Comparison of ENCODE assay signal across 8 cellular contexts in genomic region chr17:55264273-55264639, GRCh38. TPM values are rescaled to one million over a fixed set of nuclear protein-coding genes. Genes with fewer than 3 reads are reported as not detected.
DNase-seq lines count a peak whose midpoint lies in the region; ATAC-seq and TF ChIP-seq lines count a peak whose summit lies in the region.

No MANE protein-coding gene starts in this region.

- no peaks in the 10 kb centered on the region for H4K20me1 ChIP-seq in neural cell (ENCODE audit: insufficient read depth)

- no peak overlapping the region for H2AFZ ChIP-seq in neural cell (ENCODE audit: low read depth, low read length)

- peak overlapping the region; percentile 14 for H3K9ac ChIP-seq in neural cell (ENCODE audit: low read length)

- TF ChIP-seq CTCF in coronary artery (IDR thresholded peaks at IDR 0.05) (no peak), neural cell (IDR thresholded peaks at IDR 0.05; ENCODE audit: poor library complexity, severe bottlenecking) (no peak)

- H3K27ac ChIP-seq in coronary artery: no peak overlapping the region
- H3K27ac ChIP-seq in neural cell (ENCODE audit: low read length): no peak overlapping the region

- H3K4me3 ChIP-seq in MG63: peak overlapping the region; percentile 17; the same call in 1 of the 2 replicates
- peak overlapping the region; percentile 78 for H3K4me3 ChIP-seq in coronary artery
- H3K4me3 ChIP-seq in neural cell (ENCODE audit: low read length): peak overlapping the region; percentile 65

- TF ChIP-seq RAD21 in neural cell (conservative IDR thresholded peaks at IDR 0.05): no peak

- no peaks in the 10 kb centered on the region for H3F3A ChIP-seq in neural cell (ENCODE audit: insufficient read depth, low read length, poor library complexity, severe bottlenecking)

- DNase-seq in Daoy (ENCODE audit: low read depth) (peak; percentile 16), MG63 (no peak), coronary artery (ENCODE audit: low spot score) (no peak), DMS153 treated with DMSO at 0.1 percent for 48 hours (lab: John Stamatoyannopoulos, UW; ENCODE audit: unreplicated experiment) (no peak)
- no peak for DNase-seq in stimulated activated CD4-positive, alpha-beta T cell treated with anti-CD3 and anti-CD28 coated beads, Interleukin-12 subunit alpha, Interleukin-12 subunit beta, amount 100 ng/mL, for 4 hours
- no peak for DNase-seq in stimulated activated CD4-positive, alpha-beta T cell treated with anti-CD3 and anti-CD28 coated beads, Interleukin-2, amount 100 ng/mL, for 24 hours

- no peak for ATAC-seq in GM18907 (IDR thresholded peaks at IDR 0.05; ENCODE audit: unreplicated experiment)

- H3K4me2 ChIP-seq in neural cell (ENCODE audit: low read length): peak overlapping the region; percentile 60

- no peaks in the 10 kb centered on the region; the same call in 1 of the 2 replicates for H3K9me3 ChIP-seq in MG63
- no peaks in the 10 kb centered on the region for H3K9me3 ChIP-seq in neural cell (ENCODE audit: low read length)

- H3K9me2 ChIP-seq in neural cell (ENCODE audit: insufficient read depth, low read length): no peaks in the 10 kb centered on the region

- no peaks in the 10 kb centered on the region for H3K79me2 ChIP-seq in neural cell (replicated peaks; ENCODE audit: insufficient read depth, low read length)

- H3K36me3 ChIP-seq in MG63 (no peaks in the 10 kb centered on the region), neural cell (ENCODE audit: insufficient read depth, low read length) (no peaks in the 10 kb centered on the region)

- H3K27me3 ChIP-seq in MG63 (peaks cover 17% of the 10 kb centered on the region), neural cell (ENCODE audit: insufficient read depth, low read depth, low read length) (peaks cover 47% of the 10 kb centered on the region)

- no peak for TF ChIP-seq EP300 in neural cell (conservative IDR thresholded peaks at IDR 0.05; ENCODE audit: poor library complexity, severe bottlenecking)

TF ChIP-seq in neural cell, 6 proteins besides CTCF, POLR2A, EP300 and RAD21:
- TF ChIP-seq MXI1 (conservative IDR thresholded peaks at IDR 0.05; ENCODE audit: poor library complexity, severe bottlenecking) (no peak), SMC3 (conservative IDR thresholded peaks at IDR 0.05; ENCODE audit: poor library complexity) (no peak), POLR2AphosphoS5 (IDR thresholded peaks at IDR 0.05) (no peak), REST (IDR thresholded peaks at IDR 0.05; ENCODE audit: borderline replicate concordance) (no peak), TAF1 (IDR thresholded peaks at IDR 0.05; ENCODE audit: low read depth) (no peak), EZH2 (IDR thresholded peaks at IDR 0.05; ENCODE audit: borderline replicate concordance, insufficient read depth, low read length, poor library complexity, severe bottlenecking) (no peak)

RNA-seq across cellular contexts. Expression of gene HLF, which starts 0.5 kb away (rescaled TPM):
- 0.57 and 0.80 TPM in 2 replicates for total RNA-seq in Daoy (2014; rRNA removed; shearing (Covaris generic))
- total RNA-seq in MG63 (2014; rRNA removed; shearing (Covaris generic); ENCODE audit: low replicate concordance): 1.9 and 8.2 TPM in 2 replicates
- 0.70 and 0.71 TPM in 2 replicates for polyA plus RNA-seq in neural cell
- 1.5 and 1.6 TPM in 2 replicates for polyA minus RNA-seq in neural cell

Comparison
In these comparisons a context has a peak if more than half of its experiments do, and no peak if none do; other contexts are left out.
1. H3K4me3 ChIP-seq: peak in every context shown above with its lines; median percentile 78 in coronary artery; 65 in neural cell; 17 in MG63.